Comparison of ENCODE assay signal across 7 cellular contexts in the genomic region with DNA sequence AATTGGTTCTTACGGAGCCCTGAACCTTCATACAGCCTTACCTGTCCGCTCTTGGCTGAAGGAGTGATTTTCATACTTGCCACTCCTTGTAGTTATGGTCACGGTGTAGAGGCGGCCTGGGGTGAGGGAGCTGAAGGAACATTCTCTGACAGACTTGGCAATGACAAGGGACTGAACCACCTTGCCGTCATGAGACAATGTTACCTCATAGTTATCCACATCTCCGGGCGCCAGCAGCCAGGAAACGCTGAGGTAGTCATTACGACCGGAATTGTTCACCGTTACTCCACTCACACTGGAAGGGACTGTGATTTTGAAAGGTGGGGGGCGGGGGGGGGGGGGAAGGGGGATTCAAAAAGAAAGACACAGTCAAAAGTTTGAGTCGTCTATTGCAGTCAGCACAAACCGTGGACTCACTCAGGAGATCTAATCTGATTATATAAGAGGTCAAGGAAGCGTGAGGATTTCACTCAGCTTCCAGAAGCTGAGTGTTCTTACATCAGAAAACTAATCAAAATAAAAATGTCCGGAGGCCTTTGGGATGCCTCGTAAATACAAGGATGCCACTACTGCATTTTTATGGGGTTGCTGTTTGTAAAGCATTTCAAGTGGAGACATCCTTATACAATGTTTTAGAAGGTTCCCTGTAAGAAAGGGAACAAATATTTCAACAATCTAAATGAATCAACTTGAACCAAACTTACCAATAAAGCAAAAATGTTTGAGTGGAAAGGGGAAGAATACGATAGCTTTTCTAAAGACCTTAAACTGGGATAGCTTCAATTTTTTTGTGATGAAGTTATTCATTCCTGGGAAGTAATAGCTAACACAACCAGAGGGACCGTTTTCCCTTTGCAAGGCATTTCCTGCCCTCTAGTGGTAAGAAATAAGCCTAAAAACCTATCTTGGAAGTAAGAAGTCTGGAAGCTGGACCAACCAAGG.
DNase-seq lines count a peak whose midpoint lies in the region; ATAC-seq and TF ChIP-seq lines count a peak whose summit lies in the region.

No MANE protein-coding gene starts in this region.

- ATAC-seq in HG02610 (IDR thresholded peaks at IDR 0.05; ENCODE audit: unreplicated experiment) (peak; percentile 75), HG02938 (IDR thresholded peaks at IDR 0.05; ENCODE audit: unreplicated experiment) (no peak)

- DNase-seq in GM10266 (ENCODE audit: extremely low spot score) (peak; percentile 23), NCI-H2081 treated with DMSO at 0.1 percent for 48 hours (lab: John Stamatoyannopoulos, UW) (peak; percentile 1), WERI-Rb-1 (peak; percentile 11), glomerular visceral epithelial cell (ENCODE audit: extremely low spot score) (peak; percentile 59), retinal pigment epithelial cell (ENCODE audit: low read depth) (peak; percentile 48)

- no peaks in the 10 kb centered on the region for H3K9me3 ChIP-seq in WERI-Rb-1 (ENCODE audit: severe bottlenecking)

- no peaks in the 10 kb centered on the region for H3K27me3 ChIP-seq in WERI-Rb-1 (ENCODE audit: insufficient read depth, low read depth, severe bottlenecking)

- H3K4me3 ChIP-seq in WERI-Rb-1 (ENCODE audit: low read depth, low read length) (no peak overlapping the region), retinal pigment epithelial cell (ENCODE audit: low read length) (no peak overlapping the region)

- TF ChIP-seq CTCF in GM10266 (IDR thresholded peaks at IDR 0.05; ENCODE audit: control insufficient read depth, insufficient read depth, low read depth, missing control alignments) (peak; percentile 64), WERI-Rb-1 (IDR thresholded peaks at IDR 0.05; ENCODE audit: low read depth, low read length) (peak; percentile 54), retinal pigment epithelial cell (conservative IDR thresholded peaks at IDR 0.05; ENCODE audit: low read depth, low read length) (peak; percentile 73)

- H3K27ac ChIP-seq in WERI-Rb-1: no peak overlapping the region

- H3K36me3 ChIP-seq in WERI-Rb-1: no peaks in the 10 kb centered on the region

Comparison
In these comparisons a context has a peak if more than half of its experiments do, and no peak if none do; other contexts are left out.
1. DNase-seq: peak in every context shown above with its lines; median percentile 59 in glomerular visceral epithelial cell; 48 in retinal pigment epithelial cell; 23 in GM10266; 11 in WERI-Rb-1; 1 in NCI-H2081 treated with DMSO at 0.1 percent for 48 hours.